ENCODE assay signal across 23 cellular contexts in the genomic region with DNA sequence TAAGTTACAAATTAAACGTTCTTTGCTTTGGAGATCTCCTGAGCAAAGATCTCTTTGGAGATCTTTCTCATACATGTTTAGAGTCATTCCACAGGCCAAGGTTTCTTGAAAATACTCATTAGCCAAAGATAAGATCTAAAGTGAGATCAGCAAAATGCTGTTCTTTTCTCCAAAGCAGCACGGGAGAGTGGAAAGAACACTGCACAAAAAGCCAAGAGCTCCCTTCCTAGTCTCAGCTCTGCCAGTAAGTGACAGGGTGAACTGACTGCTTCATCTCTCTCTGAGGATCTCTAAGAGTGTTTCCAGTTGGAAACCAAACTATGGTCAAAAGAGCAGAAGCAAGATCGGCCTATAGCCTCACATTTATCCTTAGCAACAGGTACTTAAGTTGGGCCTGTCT.
"Had no signal": no experiment of that assay in that cellular context is flagged by ENCODE, and none has a peak within 500 bp of the region (broad histone marks: within the 10 kb centered on the region; RNA-seq: fewer than 3 reads in every experiment).

No MANE protein-coding gene starts in this region.

- ATAC-seq: gastroesophageal sphincter, lower lobe of right lung, T-cell, upper lobe of right lung had no signal

- H3K27me3 Mint-ChIP-seq: activated CD4-positive, alpha-beta memory T cell treated with anti-CD3 and anti-CD28 coated beads, Interleukin-2, amount 10 ng/mL, durations not matched to agents 7 days and 5 days; activated naive CD8-positive, alpha-beta T cell treated with anti-CD3 and anti-CD28 coated beads, Interleukin-2, amount 10 ng/mL, durations not matched to agents 7 days and 5 days; T-cell had no signal

- DNase-seq: activated CD4-positive, alpha-beta memory T cell treated with anti-CD3 and anti-CD28 coated beads, Interleukin-2, amount 10 ng/mL, durations not matched to agents 7 days and 5 days; activated CD4-positive, alpha-beta T cell treated with anti-CD3 and anti-CD28 coated beads for 1 hour; activated CD8-positive, alpha-beta memory T cell treated with anti-CD3 and anti-CD28 coated beads, Interleukin-2, amount 50 U/mL, for 4 hours; activated gamma-delta T cell treated with Interleukin-2 at 50 U/mL for 16 hours; activated naive CD8-positive, alpha-beta T cell treated with anti-CD3 and anti-CD28 coated beads, Interleukin-2, amount 10 ng/mL, durations not matched to agents 7 days and 5 days; endodermal cell; hypothalamus; lower lobe of right lung; nephron progenitor cell; occipital lobe; SK-N-SH; stimulated activated CD4-positive, alpha-beta T cell treated with anti-CD3 and anti-CD28 coated beads, Interleukin-4, amount 100 ng/mL, for 4 hours; stimulated activated CD8-positive, alpha-beta memory T cell treated with anti-CD3 and anti-CD28 coated beads, Interleukin-4, amount 100 ng/mL, for 48 hours; stimulated activated naive CD4-positive, alpha-beta T cell treated with Interleukin-2 at 50 U/mL for 16 hours; T-cell; testis; upper lobe of right lung had no signal

- H3K27ac Mint-ChIP-seq: activated CD4-positive, alpha-beta memory T cell treated with anti-CD3 and anti-CD28 coated beads, Interleukin-2, amount 10 ng/mL, durations not matched to agents 7 days and 5 days; activated naive CD8-positive, alpha-beta T cell treated with anti-CD3 and anti-CD28 coated beads, Interleukin-2, amount 10 ng/mL, durations not matched to agents 7 days and 5 days; endodermal cell; mesothelial cell of epicardium; progenitor cell of endocrine pancreas; T-cell had no signal

- H3K27ac ChIP-seq: ascending aorta, breast epithelium, lower lobe of right lung, right atrium auricular region, testis, upper lobe of right lung had no signal

- H3K4me3 Mint-ChIP-seq: activated CD4-positive, alpha-beta memory T cell treated with anti-CD3 and anti-CD28 coated beads, Interleukin-2, amount 10 ng/mL, durations not matched to agents 7 days and 5 days; activated naive CD8-positive, alpha-beta T cell treated with anti-CD3 and anti-CD28 coated beads, Interleukin-2, amount 10 ng/mL, durations not matched to agents 7 days and 5 days; endodermal cell; mesothelial cell of epicardium; nephron progenitor cell had no signal

- H3K9me3 Mint-ChIP-seq: activated CD4-positive, alpha-beta memory T cell treated with anti-CD3 and anti-CD28 coated beads, Interleukin-2, amount 10 ng/mL, durations not matched to agents 7 days and 5 days; activated naive CD8-positive, alpha-beta T cell treated with anti-CD3 and anti-CD28 coated beads, Interleukin-2, amount 10 ng/mL, durations not matched to agents 7 days and 5 days; endodermal cell; mesothelial cell of epicardium; nephron progenitor cell; T-cell had no signal

- H3K36me3 Mint-ChIP-seq: mesothelial cell of epicardium had no signal
